ENCODE assay signal across 8 cellular contexts in genomic region chr3:142578309-142579223, GRCh38. TPM values are rescaled to one million over a fixed set of nuclear protein-coding genes. Genes with fewer than 3 reads are reported as not detected.
DNase-seq lines count a peak whose midpoint lies in the region; ATAC-seq and TF ChIP-seq lines count a peak whose summit lies in the region.

Gene ATR, minus strand, starts transcription at chr3:142578733. Its CDS starts 29 bp downstream, at chr3:142578704.

- peaks cover 2 to 19% (median 7%) of the 10 kb centered on the region in 4 donors for H3K4me1 ChIP-seq in liver (ENCODE audit: control insufficient read depth in 4 of 4, insufficient read depth in 4 of 4, low read length in 3 of 4)

- WGBS in liver = under 1% methylated on average over 65 of the region's 65 CpGs

- peak within 1 kb of the TSS; percentile 95 to 100 for H3K9ac ChIP-seq in liver (ENCODE audit: low read depth in 1 of 2, low read length in 2 of 2)

- DNase-seq in NCI-H774 (lab: John Stamatoyannopoulos, UW) = peak; percentile 94
- peak; percentile 95 to 96 for DNase-seq in activated CD4-positive, alpha-beta T cell treated with anti-CD3 and anti-CD28 coated beads, Interleukin-2, amount 50 U/mL, for 4 hours
- DNase-seq in dermis blood vessel endothelial cell = peak; percentile 96
- peak; percentile 97 for DNase-seq in stimulated activated CD4-positive, alpha-beta T cell treated with anti-CD3 and anti-CD28 coated beads, Interleukin-4, amount 100 ng/mL, for 24 hours

- TF ChIP-seq CTCF in C4-2B (conservative IDR thresholded peaks at IDR 0.05) = no peak
- TF ChIP-seq CTCF in liver (IDR thresholded peaks at IDR 0.05; ENCODE audit: low read depth, low read length, missing input control) = no peak

- H3K27ac ChIP-seq in C4-2B (peak within 1 kb of the TSS; percentile 87), liver (ENCODE audit: low read depth in 1 of 2, low read length in 2 of 2) (peak within 1 kb of the TSS; percentile 95)

- no peaks in the 10 kb centered on the region for H3K36me3 ChIP-seq in liver (ENCODE audit: control insufficient read depth in 4 of 4, insufficient read depth in 3 of 4, low read depth in 1 of 4, low read length in 3 of 4)

- ATAC-seq in GM19395 (IDR thresholded peaks at IDR 0.05; ENCODE audit: unreplicated experiment) = peak; percentile 94
- peak; percentile 84 for ATAC-seq in HG03565 (IDR thresholded peaks at IDR 0.05; ENCODE audit: unreplicated experiment)

- H3K9me3 ChIP-seq in liver (ENCODE audit: control insufficient read depth in 4 of 4, low read length in 3 of 4) = no peaks in the 10 kb centered on the region

- H3K27me3 ChIP-seq in liver (ENCODE audit: control insufficient read depth in 4 of 4, insufficient read depth in 4 of 4, low read length in 3 of 4) = no peaks in the 10 kb centered on the region

- TF ChIP-seq RAD21 in liver (IDR thresholded peaks at IDR 0.05) = peak; percentile 33 to 58

- peak within 1 kb of the TSS; percentile 82 to 100 (median 86) for H3K4me3 ChIP-seq in liver (ENCODE audit: low read depth in 1 of 3, low read length in 3 of 3)

TF ChIP-seq in liver, 16 proteins besides CTCF, POLR2A, EP300 and RAD21:
- TF ChIP-seq, protein P1, sequence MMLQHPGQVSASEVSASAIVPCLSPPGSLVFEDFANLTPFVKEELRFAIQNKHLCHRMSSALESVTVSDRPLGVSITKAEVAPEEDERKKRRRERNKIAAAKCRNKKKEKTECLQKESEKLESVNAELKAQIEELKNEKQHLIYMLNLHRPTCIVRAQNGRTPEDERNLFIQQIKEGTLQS (IDR thresholded peaks at IDR 0.05) = peak; percentile 45
- peak; percentile 94 for TF ChIP-seq YY1 (IDR thresholded peaks at IDR 0.05)
- TF ChIP-seq ZBTB33 (IDR thresholded peaks at IDR 0.05) = peak; percentile 97
- TF ChIP-seq, protein P2, sequence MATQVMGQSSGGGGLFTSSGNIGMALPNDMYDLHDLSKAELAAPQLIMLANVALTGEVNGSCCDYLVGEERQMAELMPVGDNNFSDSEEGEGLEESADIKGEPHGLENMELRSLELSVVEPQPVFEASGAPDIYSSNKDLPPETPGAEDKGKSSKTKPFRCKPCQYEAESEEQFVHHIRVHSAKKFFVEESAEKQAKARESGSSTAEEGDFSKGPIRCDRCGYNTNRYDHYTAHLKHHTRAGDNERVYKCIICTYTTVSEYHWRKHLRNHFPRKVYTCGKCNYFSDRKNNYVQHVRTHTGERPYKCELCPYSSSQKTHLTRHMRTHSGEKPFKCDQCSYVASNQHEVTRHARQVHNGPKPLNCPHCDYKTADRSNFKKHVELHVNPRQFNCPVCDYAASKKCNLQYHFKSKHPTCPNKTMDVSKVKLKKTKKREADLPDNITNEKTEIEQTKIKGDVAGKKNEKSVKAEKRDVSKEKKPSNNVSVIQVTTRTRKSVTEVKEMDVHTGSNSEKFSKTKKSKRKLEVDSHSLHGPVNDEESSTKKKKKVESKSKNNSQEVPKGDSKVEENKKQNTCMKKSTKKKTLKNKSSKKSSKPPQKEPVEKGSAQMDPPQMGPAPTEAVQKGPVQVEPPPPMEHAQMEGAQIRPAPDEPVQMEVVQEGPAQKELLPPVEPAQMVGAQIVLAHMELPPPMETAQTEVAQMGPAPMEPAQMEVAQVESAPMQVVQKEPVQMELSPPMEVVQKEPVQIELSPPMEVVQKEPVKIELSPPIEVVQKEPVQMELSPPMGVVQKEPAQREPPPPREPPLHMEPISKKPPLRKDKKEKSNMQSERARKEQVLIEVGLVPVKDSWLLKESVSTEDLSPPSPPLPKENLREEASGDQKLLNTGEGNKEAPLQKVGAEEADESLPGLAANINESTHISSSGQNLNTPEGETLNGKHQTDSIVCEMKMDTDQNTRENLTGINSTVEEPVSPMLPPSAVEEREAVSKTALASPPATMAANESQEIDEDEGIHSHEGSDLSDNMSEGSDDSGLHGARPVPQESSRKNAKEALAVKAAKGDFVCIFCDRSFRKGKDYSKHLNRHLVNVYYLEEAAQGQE (IDR thresholded peaks at IDR 0.05) = peak; percentile 66
- peak; percentile 57 to 79 for TF ChIP-seq EGR1 (IDR thresholded peaks at IDR 0.05; ENCODE audit: low read depth in 2 of 2)
- TF ChIP-seq TAF1 (conservative IDR thresholded peaks at IDR 0.05) = peak; percentile 93
- no peak for TF ChIP-seq FOXA1 (IDR thresholded peaks at IDR 0.05)
- peak; percentile 3 to 52 for TF ChIP-seq HNF4A (conservative IDR thresholded peaks at IDR 0.05)
- TF ChIP-seq HNF4G (IDR thresholded peaks at IDR 0.05) = no peak
- peak; percentile 92 for TF ChIP-seq MAX (IDR thresholded peaks at IDR 0.05)
- TF ChIP-seq JUND (IDR thresholded peaks at IDR 0.05) = peak in 1 of 2 donors; percentile 63
- peak; percentile 73 to 93 for TF ChIP-seq GABPA (IDR thresholded peaks at IDR 0.05 in 1 of 2, conservative IDR thresholded peaks at IDR 0.05 in 1 of 2)
- TF ChIP-seq RXRA (IDR thresholded peaks at IDR 0.05) = peak; percentile 70 to 82
- peak; percentile 37 for TF ChIP-seq NR2F2 (IDR thresholded peaks at IDR 0.05)
- no peak for TF ChIP-seq FOXA2 (IDR thresholded peaks at IDR 0.05)
- peak; percentile 82 for TF ChIP-seq SP1 (IDR thresholded peaks at IDR 0.05)

RNA-seq across cellular contexts. Expression of gene ATR, which starts in this region (rescaled TPM):
- total RNA-seq in dermis blood vessel endothelial cell = 30.7 and 36.1 TPM in 2 replicates
- 10 to 100 TPM in 1 of 2 donors, 1 to 10 TPM in 1; 9.6 to 21.5 TPM for total RNA-seq in liver
- polyA plus RNA-seq in liver = 10 to 100 TPM in 1 of 2 donors, 1 to 10 TPM in 1; 5.0 to 14.5 TPM

Comparison
In these comparisons a context has a peak if more than half of its experiments do, and no peak if none do; other contexts are left out.
1. Peak in every context shown above with its lines: DNase-seq, ATAC-seq, H3K4me3 ChIP-seq and H3K27ac ChIP-seq.